In the genomic region with DNA sequence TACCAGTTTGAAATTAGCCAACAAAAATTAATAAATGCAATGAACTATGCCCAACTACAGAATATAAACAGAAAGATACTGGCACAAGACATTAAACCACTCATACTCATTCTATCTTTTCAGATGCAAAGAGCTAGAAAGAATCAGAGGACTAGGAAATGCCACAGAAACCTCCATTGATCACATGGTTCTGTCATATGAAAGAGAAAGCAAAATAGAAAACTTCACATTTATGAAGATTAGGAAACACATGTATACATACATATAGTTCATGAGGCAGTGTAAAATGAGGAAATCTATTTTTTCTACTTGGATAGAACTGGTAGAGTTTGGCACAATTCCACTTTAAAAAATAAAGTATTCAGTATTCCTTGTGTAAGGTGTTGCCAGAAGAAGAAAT, we compare ENCODE assay signal across 8 cellular contexts.
A peak's percentile ranks its signal among the peaks of the same experiment; 100 is the strongest.
DNase-seq lines count a peak whose midpoint lies in the region; ATAC-seq lines count a peak whose summit lies in the region.

No MANE protein-coding gene starts in this region.

- H3K79me2 ChIP-seq in Karpas-422 (ENCODE audit: low read length) = no peaks in the 10 kb centered on the region

- H3K27me3 Mint-ChIP-seq in memory B cell = no peaks in the 10 kb centered on the region

- DNase-seq in memory B cell (ENCODE audit: low spot score in 2 of 2) = no peak
- DNase-seq in ecto neural progenitor cell (ENCODE audit: low spot score) = no peak
- no peak for DNase-seq in activated effector memory CD4-positive, alpha-beta T cell treated with anti-CD3 and anti-CD28 coated beads, Interleukin-2, amount 50 U/mL, for 16 hours
- DNase-seq in Karpas-422 = no peak

- H3K4me1 ChIP-seq in Karpas-422 (ENCODE audit: low read length) = no peaks in the 10 kb centered on the region

- no peaks in the 10 kb centered on the region for H3K9me2 ChIP-seq in Karpas-422 (replicated peaks; ENCODE audit: insufficient read depth, low read length)

- H3K9me3 ChIP-seq in KOPT-K1 (ENCODE audit: insufficient read depth, low read length, poor library complexity, severe bottlenecking) (no peaks in the 10 kb centered on the region), Karpas-422 (ENCODE audit: low read length) (no peaks in the 10 kb centered on the region)

- H3K27ac ChIP-seq in KOPT-K1 (ENCODE audit: low read depth, low read length, poor library complexity, severe bottlenecking) (peak overlapping the region; percentile 85), Karpas-422 (ENCODE audit: low read length) (no peak overlapping the region)

- ATAC-seq in GM18870 (IDR thresholded peaks at IDR 0.05; ENCODE audit: unreplicated experiment) (peak; percentile 75), HG02571 (IDR thresholded peaks at IDR 0.05; ENCODE audit: unreplicated experiment) (peak; percentile 69), memory B cell (ENCODE audit: low read depth) (peak; percentile 74), esophagus mucosa (no peak)

- H3K27me3 ChIP-seq in Karpas-422 (ENCODE audit: low read length) = no peaks in the 10 kb centered on the region

- H3K4me3 ChIP-seq in Karpas-422 (ENCODE audit: low read length) = no peak overlapping the region

- no peak overlapping the region for H3K4me2 ChIP-seq in Karpas-422 (ENCODE audit: low read depth, low read length, poor library complexity, severe bottlenecking)

- H3K9me3 Mint-ChIP-seq in memory B cell = no peaks in the 10 kb centered on the region

- H3K36me3 ChIP-seq in KOPT-K1 (ENCODE audit: insufficient read depth, low read length) = no peaks in the 10 kb centered on the region
- no peaks in the 10 kb centered on the region for H3K36me3 ChIP-seq in Karpas-422 (ENCODE audit: insufficient read depth, low read length)

- H3K4me3 Mint-ChIP-seq in memory B cell = no peak overlapping the region

- H4K20me1 ChIP-seq in Karpas-422 (ENCODE audit: insufficient read depth, low read depth, low read length) = no peaks in the 10 kb centered on the region

- H3K27ac Mint-ChIP-seq in memory B cell = peak overlapping the region; percentile 32

- peaks cover 28% of the 10 kb centered on the region for H3K4me1 Mint-ChIP-seq in memory B cell

- H3K9ac ChIP-seq in Karpas-422 (ENCODE audit: low read length) = no peak overlapping the region

- no peaks in the 10 kb centered on the region for H3K36me3 Mint-ChIP-seq in memory B cell

- H2AFZ ChIP-seq in Karpas-422 (ENCODE audit: low read length) = no peak overlapping the region
